ENCODE assay signal across 11 cellular contexts in genomic region chr20:57652865-57653545, GRCh38. TPM values are rescaled to one million over a fixed set of nuclear protein-coding genes. Genes with fewer than 3 reads are reported as not detected.
DNase-seq lines count a peak whose midpoint lies in the region; ATAC-seq and TF ChIP-seq lines count a peak whose summit lies in the region.
"Had no signal": no experiment of that assay in that cellular context is flagged by ENCODE, and none has a peak within 500 bp of the region (broad histone marks: within the 10 kb centered on the region; RNA-seq: fewer than 3 reads in every experiment).

No MANE protein-coding gene starts in this region.

- H3K4me1 ChIP-seq in left ventricle myocardium inferior = peaks cover 9% of the 10 kb centered on the region
- peaks cover 0 to 13% of the 10 kb centered on the region in 2 donors for H3K4me1 ChIP-seq in right atrium auricular region
- H3K4me1 ChIP-seq in gastrocnemius medialis = no peaks in the 10 kb centered on the region

- peak; percentile 59 for DNase-seq in Right ventricle myocardium inferior (ENCODE audit: missing footprints)
- no peak for DNase-seq in left ventricle myocardium inferior
- DNase-seq in WERI-Rb-1 = peak; percentile 4
- DNase-seq in right atrium auricular region (ENCODE audit: low spot score) = peak; percentile 34
- peak; percentile 38 for DNase-seq in ureter (ENCODE audit: low spot score)
- no peak for DNase-seq in superior temporal gyrus (ENCODE audit: extremely low spot score)
- DNase-seq in gastrocnemius medialis = no peak
- DNase-seq: activated CD4-positive, alpha-beta T cell treated with anti-CD3 and anti-CD28 coated beads, Interleukin-2, amount 10 ng/mL, durations not matched to agents 7 days and 5 days; foreskin keratinocyte had no signal

- intact Hi-C loops in Right ventricle myocardium inferior (cut with DNase I) = no loop called here
- intact Hi-C loops in left ventricle myocardium inferior (cut with micrococcal nuclease) = loop anchor here (5.0 kb wide), 1 partner anchor 434 kb away; no protein-coding TSS in a partner anchor
- intact Hi-C loops in gastrocnemius medialis (cut with DNase I; ENCODE audit: low total_unique reads) = loop anchor here (10.0 kb wide), 1 partner anchor 552 kb away; no protein-coding TSS in a partner anchor

- ATAC-seq in Right ventricle myocardium inferior = no peak
- no peak for ATAC-seq in GM21717 (IDR thresholded peaks at IDR 0.05; ENCODE audit: unreplicated experiment)
- ATAC-seq in gastrocnemius medialis = no peak
- ATAC-seq: foreskin keratinocyte had no signal

- no peak overlapping the region for H3K4me3 ChIP-seq in left ventricle myocardium inferior
- H3K4me3 ChIP-seq in WERI-Rb-1 (ENCODE audit: low read depth, low read length) = no peak overlapping the region
- H3K4me3 ChIP-seq in right atrium auricular region = no peak overlapping the region
- no peak overlapping the region for H3K4me3 ChIP-seq in gastrocnemius medialis
- H3K4me3 ChIP-seq: SK-N-MC had no signal

- H3K36me3 ChIP-seq in left ventricle myocardium inferior = peaks cover 28% of the 10 kb centered on the region
- peaks cover 17% of the 10 kb centered on the region for H3K36me3 ChIP-seq in WERI-Rb-1
- peaks cover 32% of the 10 kb centered on the region for H3K36me3 ChIP-seq in right atrium auricular region
- peaks cover 0 to 9% of the 10 kb centered on the region in 2 donors for H3K36me3 ChIP-seq in gastrocnemius medialis

- no peak for TF ChIP-seq POLR2A in gastrocnemius medialis (IDR thresholded peaks at IDR 0.05)

- H3K9me3 ChIP-seq in left ventricle myocardium inferior (replicated peaks) (no peaks in the 10 kb centered on the region), WERI-Rb-1 (ENCODE audit: severe bottlenecking) (no peaks in the 10 kb centered on the region), right atrium auricular region (no peaks in the 10 kb centered on the region), gastrocnemius medialis (no peaks in the 10 kb centered on the region)

- H3K27me3 ChIP-seq in left ventricle myocardium inferior (ENCODE audit: low read depth) = no peaks in the 10 kb centered on the region
- H3K27me3 ChIP-seq in WERI-Rb-1 (ENCODE audit: insufficient read depth, low read depth, severe bottlenecking) = no peaks in the 10 kb centered on the region
- no peaks in the 10 kb centered on the region for H3K27me3 ChIP-seq in right atrium auricular region
- no peaks in the 10 kb centered on the region for H3K27me3 ChIP-seq in gastrocnemius medialis
- H3K27me3 ChIP-seq: foreskin keratinocyte had no signal

- no peak for TF ChIP-seq CTCF in left ventricle myocardium inferior (IDR thresholded peaks at IDR 0.05; ENCODE audit: borderline replicate concordance)
- TF ChIP-seq CTCF in WERI-Rb-1 (IDR thresholded peaks at IDR 0.05; ENCODE audit: low read depth, low read length) = no peak
- TF ChIP-seq CTCF in right atrium auricular region (IDR thresholded peaks at IDR 0.05) = no peak
- TF ChIP-seq CTCF in gastrocnemius medialis (IDR thresholded peaks at IDR 0.05 in 4 of 5, conservative IDR thresholded peaks at IDR 0.05 in 1 of 5) = no peak

- in situ Hi-C loops in gastrocnemius medialis (cut with MboI; ENCODE audit: low sequenced_read_pairs in 4 of 4) = loop anchor here in 3 of 4 donors (5.0 to 10.0 kb wide), 4 partner anchors 102 to 532 kb away; no protein-coding TSS in a partner anchor

- H3K27ac ChIP-seq in left ventricle myocardium inferior (replicated peaks) (no peak overlapping the region), WERI-Rb-1 (no peak overlapping the region), right atrium auricular region (no peak overlapping the region), gastrocnemius medialis (no peak overlapping the region)
- H3K27ac ChIP-seq: foreskin keratinocyte, SK-N-MC had no signal

RNA-seq across cellular contexts. Expression of gene ZBP1, which starts 32.8 kb away (rescaled TPM):
- total RNA-seq in Right ventricle myocardium inferior (0.22 TPM), left ventricle myocardium inferior (not detected), right atrium auricular region (not detected), ureter (2.4 TPM), gastrocnemius medialis (not detected)
- total RNA-seq: foreskin keratinocyte had no signal

RNA-seq across cellular contexts. Expression of gene PMEPA1, which starts 56.8 kb away (rescaled TPM):
- total RNA-seq in Right ventricle myocardium inferior (23.9 TPM), left ventricle myocardium inferior (36.4 TPM), right atrium auricular region (10 to 100 TPM; 12.5 to 16.7 TPM), ureter (15.2 TPM), gastrocnemius medialis (1 to 10 TPM; 1.5 to 8.1 (median 5.8) TPM)

Comparison
In these comparisons a context has a peak if more than half of its experiments do, and no peak if none do; other contexts are left out.
1. DNase-seq: peak in Right ventricle myocardium inferior (single experiment), WERI-Rb-1 (single experiment), right atrium auricular region (single experiment) and ureter (single experiment); none in left ventricle myocardium inferior (single experiment), superior temporal gyrus (single experiment) and gastrocnemius medialis (0 of 2).